16 cellular contexts compared by ENCODE assay signal in the genomic region with DNA sequence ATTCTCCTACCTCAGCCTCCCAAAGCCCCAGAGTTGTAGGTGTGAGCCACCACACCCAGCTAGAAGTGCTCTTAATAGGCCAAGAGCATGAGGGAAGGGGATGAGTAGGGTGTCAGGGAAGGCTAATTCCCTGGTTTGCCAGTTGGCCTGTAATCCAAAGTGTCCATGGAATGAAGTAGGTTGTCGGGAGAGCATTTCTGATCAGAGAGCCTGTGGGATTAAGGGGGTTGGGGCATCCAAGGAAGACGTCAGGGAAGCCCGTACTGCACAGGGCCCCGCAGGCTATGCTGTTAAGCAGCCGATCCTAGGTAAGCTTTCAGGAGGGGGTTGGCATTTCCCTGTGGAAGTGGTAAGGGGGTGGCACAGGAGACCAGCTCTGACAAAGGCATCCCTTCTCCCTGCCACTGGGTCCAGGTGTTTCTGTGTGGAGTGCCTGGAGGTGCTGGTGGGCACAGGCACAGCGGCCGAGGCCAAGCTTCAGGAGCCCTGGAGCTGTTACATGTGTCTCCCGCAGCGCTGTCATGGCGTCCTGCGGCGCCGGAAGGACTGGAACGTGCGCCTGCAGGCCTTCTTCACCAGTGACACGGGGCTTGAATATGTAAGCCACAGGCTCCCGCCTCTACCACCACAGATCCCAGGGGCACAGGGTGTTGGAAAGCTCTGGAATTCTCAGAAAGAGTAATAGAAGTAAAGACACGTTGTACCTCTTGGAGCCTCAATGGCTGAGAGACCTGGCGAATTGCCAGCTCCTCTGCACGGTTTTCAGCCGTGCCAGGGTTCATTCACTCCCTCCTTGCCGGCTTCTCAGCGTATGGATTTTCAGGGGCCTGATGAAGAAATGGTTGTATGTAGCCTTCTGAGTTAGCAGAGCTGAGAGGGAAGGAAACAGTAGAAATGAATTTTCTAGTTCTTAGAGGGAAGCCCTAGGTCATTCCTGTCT.
"Had no signal": no experiment of that assay in that cellular context is flagged by ENCODE, and none has a peak within 500 bp of the region (broad histone marks: within the 10 kb centered on the region; RNA-seq: fewer than 3 reads in every experiment).

No MANE protein-coding gene starts in this region.

- H3K27me3 Mint-ChIP-seq: activated CD8-positive, alpha-beta memory T cell treated with anti-CD3 and anti-CD28 coated beads, Interleukin-2, amount 10 ng/mL, durations not matched to agents 7 days and 5 days; activated naive CD8-positive, alpha-beta T cell treated with anti-CD3 and anti-CD28 coated beads for 36 hours; activated T-cell treated with anti-CD3 and anti-CD28 coated beads, Interleukin-2, amount 50 U/mL, for 24 hours; stimulated activated naive CD8-positive, alpha-beta T cell treated with anti-CD3 and anti-CD28 coated beads, Interleukin-15, Interleukin-2, amounts not matched to agents 100 ng/mL and 50 ng/mL, for 24 hours had no signal

- H3K27ac Mint-ChIP-seq: activated CD8-positive, alpha-beta memory T cell treated with anti-CD3 and anti-CD28 coated beads, Interleukin-2, amount 10 ng/mL, durations not matched to agents 7 days and 5 days; activated naive CD8-positive, alpha-beta T cell treated with anti-CD3 and anti-CD28 coated beads for 36 hours; activated T-cell treated with anti-CD3 and anti-CD28 coated beads, Interleukin-2, amount 50 U/mL, for 24 hours; natural killer cell; stimulated activated naive CD8-positive, alpha-beta T cell treated with anti-CD3 and anti-CD28 coated beads, Interleukin-15, Interleukin-2, amounts not matched to agents 100 ng/mL and 50 ng/mL, for 24 hours; T-helper 2 cell treated with Interferon-gamma antibody and Interleukin-4, amounts not matched to agents 5 μg/mL and 100 μg/mL, for 36 hours had no signal

- H3K4me3 ChIP-seq: heart left ventricle, thoracic aorta, uterus had no signal

- H3K4me1 Mint-ChIP-seq: natural killer cell had no signal

- H3K27ac ChIP-seq: heart left ventricle, thoracic aorta, uterus had no signal

- H3K4me3 Mint-ChIP-seq: activated CD8-positive, alpha-beta memory T cell treated with anti-CD3 and anti-CD28 coated beads, Interleukin-2, amount 10 ng/mL, durations not matched to agents 7 days and 5 days; activated naive CD8-positive, alpha-beta T cell treated with anti-CD3 and anti-CD28 coated beads for 36 hours; activated T-cell treated with anti-CD3 and anti-CD28 coated beads, Interleukin-2, amount 50 U/mL, for 24 hours; natural killer cell; stimulated activated naive CD8-positive, alpha-beta T cell treated with anti-CD3 and anti-CD28 coated beads, Interleukin-15, Interleukin-2, amounts not matched to agents 100 ng/mL and 50 ng/mL, for 24 hours; T-helper 2 cell treated with Interferon-gamma antibody and Interleukin-4, amounts not matched to agents 5 μg/mL and 100 μg/mL, for 36 hours had no signal

- DNase-seq: activated CD4-positive, alpha-beta T cell treated with anti-CD3 and anti-CD28 coated beads for 1 hour; activated CD4-positive, alpha-beta T cell treated with anti-CD3 and anti-CD28 coated beads, Interleukin-2, amount 50 U/mL, for 48 hours; activated CD8-positive, alpha-beta memory T cell treated with anti-CD3 and anti-CD28 coated beads, Interleukin-2, amount 10 ng/mL, durations not matched to agents 7 days and 5 days; activated gamma-delta T cell treated with Interleukin-2 at 50 U/mL for 16 hours; activated naive CD8-positive, alpha-beta T cell treated with anti-CD3 and anti-CD28 coated beads for 36 hours; activated T-cell treated with anti-CD3 and anti-CD28 coated beads, Interleukin-2, amount 50 U/mL, for 24 hours; aorta; foreskin melanocyte; heart left ventricle; mammary epithelial cell; natural killer cell; stimulated activated CD4-positive, alpha-beta T cell treated with anti-CD3 and anti-CD28 coated beads, Interleukin-2, amount 100 ng/mL, for 48 hours; uterus had no signal

- H3K36me3 ChIP-seq: uterus had no signal

- H3K36me3 Mint-ChIP-seq: activated CD8-positive, alpha-beta memory T cell treated with anti-CD3 and anti-CD28 coated beads, Interleukin-2, amount 10 ng/mL, durations not matched to agents 7 days and 5 days; natural killer cell had no signal

- H3K9me3 ChIP-seq: heart left ventricle, thoracic aorta, uterus had no signal

- H3K9me3 Mint-ChIP-seq: activated naive CD8-positive, alpha-beta T cell treated with anti-CD3 and anti-CD28 coated beads for 36 hours; activated T-cell treated with anti-CD3 and anti-CD28 coated beads, Interleukin-2, amount 50 U/mL, for 24 hours; natural killer cell; stimulated activated naive CD8-positive, alpha-beta T cell treated with anti-CD3 and anti-CD28 coated beads, Interleukin-15, Interleukin-2, amounts not matched to agents 100 ng/mL and 50 ng/mL, for 24 hours; T-helper 2 cell treated with Interferon-gamma antibody and Interleukin-4, amounts not matched to agents 5 μg/mL and 100 μg/mL, for 36 hours had no signal

- H3K4me1 ChIP-seq: uterus had no signal

- H3K27me3 ChIP-seq: heart left ventricle, uterus had no signal
